Comparison of ENCODE assay signal across 8 cellular contexts in the genomic region with DNA sequence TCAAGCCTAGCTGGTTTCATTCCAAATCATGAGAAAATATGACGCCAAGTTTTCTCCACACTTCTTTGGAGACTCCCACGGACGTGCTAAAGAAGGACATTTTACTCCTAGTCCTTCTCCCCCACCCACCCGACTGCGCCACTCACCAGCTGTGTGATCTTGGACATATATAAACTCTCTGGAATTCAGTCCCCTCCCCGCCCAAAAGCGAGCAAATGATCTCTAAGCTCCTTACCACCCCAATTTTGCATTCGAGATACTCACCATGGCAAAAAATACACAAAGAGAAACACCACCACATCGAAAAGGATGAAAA. TPM values are rescaled to one million over a fixed set of nuclear protein-coding genes. Genes with fewer than 3 reads are reported as not detected.
DNase-seq lines count a peak whose midpoint lies in the region; ATAC-seq and TF ChIP-seq lines count a peak whose summit lies in the region.
"Had no signal": no experiment of that assay in that cellular context is flagged by ENCODE, and none has a peak within 500 bp of the region (broad histone marks: within the 10 kb centered on the region; RNA-seq: fewer than 3 reads in every experiment).

No MANE protein-coding gene starts in this region.

- POLR2A ChIA-PET in activated CD4-positive, alpha-beta memory T cell treated with anti-CD3 and anti-CD28 coated beads, Interleukin-2, amount 10 ng/mL, durations not matched to agents 7 days and 5 days (lab: Charles Lee), result interaction anchor here (0.7 to 3.6 kb wide), 13 partner anchors 8 to 1891 kb away, joined by 3 to 43 read pairs (median 4); a partner anchor contains a TSS

- H3K27me3 Mint-ChIP-seq in activated CD4-positive, alpha-beta memory T cell treated with anti-CD3 and anti-CD28 coated beads, Interleukin-2, amount 10 ng/mL, durations not matched to agents 7 days and 5 days, result peaks cover 2% of the 10 kb centered on the region

- DNase-seq in activated CD4-positive, alpha-beta memory T cell treated with anti-CD3 and anti-CD28 coated beads, Interleukin-2, amount 10 ng/mL, durations not matched to agents 7 days and 5 days, result peak; percentile 42
- DNase-seq in fibroblast of the aortic adventitia (ENCODE audit: low read depth), result peak; percentile 64
- DNase-seq in omental fat pad (ENCODE audit: low spot score), result no peak
- no peak for DNase-seq in erythroblast (lab: John Stamatoyannopoulos, UW)
- DNase-seq in HT-29 (ENCODE audit: low spot score), result no peak

- H3K27ac Mint-ChIP-seq in activated CD4-positive, alpha-beta memory T cell treated with anti-CD3 and anti-CD28 coated beads, Interleukin-2, amount 10 ng/mL, durations not matched to agents 7 days and 5 days, result peak overlapping the region; percentile 94

- no peak for TF ChIP-seq POLR2A in erythroblast (IDR thresholded peaks at IDR 0.05; ENCODE audit: low read length)

- H3K9me3 Mint-ChIP-seq in activated CD4-positive, alpha-beta memory T cell treated with anti-CD3 and anti-CD28 coated beads, Interleukin-2, amount 10 ng/mL, durations not matched to agents 7 days and 5 days, result no peaks in the 10 kb centered on the region

- H3K4me1 Mint-ChIP-seq in activated CD4-positive, alpha-beta memory T cell treated with anti-CD3 and anti-CD28 coated beads, Interleukin-2, amount 10 ng/mL, durations not matched to agents 7 days and 5 days, result peaks cover 32% of the 10 kb centered on the region

- ATAC-seq in GM19324 (IDR thresholded peaks at IDR 0.05; ENCODE audit: low FRiP score, unreplicated experiment), result peak; percentile 15
- ATAC-seq in HG03135 (IDR thresholded peaks at IDR 0.05; ENCODE audit: unreplicated experiment), result peak; percentile 25
- peak; percentile 67 for ATAC-seq in omental fat pad (ENCODE audit: low FRiP score)

- CTCF ChIA-PET in activated CD4-positive, alpha-beta memory T cell treated with anti-CD3 and anti-CD28 coated beads, Interleukin-2, amount 10 ng/mL, durations not matched to agents 7 days and 5 days (lab: Charles Lee), result interaction anchor here (0.7 to 4.0 kb wide), 7 partner anchors 11 to 328 kb away, joined by 3 to 26 read pairs (median 9); a partner anchor contains a TSS

- no peak for TF ChIP-seq CTCF in fibroblast of the aortic adventitia (IDR thresholded peaks at IDR 0.05; ENCODE audit: insufficient read depth, low read length)
- TF ChIP-seq CTCF in omental fat pad (IDR thresholded peaks at IDR 0.05), result no peak

- peak overlapping the region; percentile 94 for H3K4me3 Mint-ChIP-seq in activated CD4-positive, alpha-beta memory T cell treated with anti-CD3 and anti-CD28 coated beads, Interleukin-2, amount 10 ng/mL, durations not matched to agents 7 days and 5 days

- H3K36me3 Mint-ChIP-seq in activated CD4-positive, alpha-beta memory T cell treated with anti-CD3 and anti-CD28 coated beads, Interleukin-2, amount 10 ng/mL, durations not matched to agents 7 days and 5 days (ENCODE audit: low read depth), result peaks cover 38% of the 10 kb centered on the region

- peak overlapping the region; percentile 89 for H3K4me3 ChIP-seq in fibroblast of the aortic adventitia (ENCODE audit: low read depth, low read length)

RNA-seq across cellular contexts. Expression of a gene that starts 21.9 kb away (rescaled TPM):
- not detected for total RNA-seq in activated CD4-positive, alpha-beta memory T cell treated with anti-CD3 and anti-CD28 coated beads, Interleukin-2, amount 10 ng/mL, durations not matched to agents 7 days and 5 days
- total RNA-seq in fibroblast of the aortic adventitia (ENCODE audit: low replicate concordance) (not detected in 2 replicates), omental fat pad (not detected)
- total RNA-seq in HT-29 (2014; rRNA removed; shearing (Covaris generic)), result not detected in 2 replicates
- total RNA-seq: pulmonary artery endothelial cell had no signal

Comparison
In these comparisons a context has a peak if more than half of its experiments do, and no peak if none do; other contexts are left out.
1. ATAC-seq: peak in every context shown above with its lines; median percentile 67 in omental fat pad; 25 in HG03135; 15 in GM19324.
2. DNase-seq: peak in activated CD4-positive, alpha-beta memory T cell treated with anti-CD3 and anti-CD28 coated beads, Interleukin-2, amount 10 ng/mL, durations not matched to agents 7 days and 5 days (single experiment) and fibroblast of the aortic adventitia (single experiment); none in omental fat pad (single experiment), erythroblast (0 of 2) and HT-29 (single experiment).